In genomic region chr3:144015133-144015532, GRCh38 we compare ENCODE assay signal across 1 cellular context.
TF ChIP-seq lines count a peak whose summit lies in the region.

No MANE protein-coding gene starts in this region.

TF ChIP-seq in K562, 482 proteins besides CTCF, POLR2A, EP300 and RAD21 (continued from another document and continues in another):
- TF ChIP-seq AFF1 (IDR thresholded peaks at IDR 0.05; ENCODE audit: low read depth in 1 of 2, partially characterized antibody in 2 of 2), result no peak
- TF ChIP-seq, protein P1, sequence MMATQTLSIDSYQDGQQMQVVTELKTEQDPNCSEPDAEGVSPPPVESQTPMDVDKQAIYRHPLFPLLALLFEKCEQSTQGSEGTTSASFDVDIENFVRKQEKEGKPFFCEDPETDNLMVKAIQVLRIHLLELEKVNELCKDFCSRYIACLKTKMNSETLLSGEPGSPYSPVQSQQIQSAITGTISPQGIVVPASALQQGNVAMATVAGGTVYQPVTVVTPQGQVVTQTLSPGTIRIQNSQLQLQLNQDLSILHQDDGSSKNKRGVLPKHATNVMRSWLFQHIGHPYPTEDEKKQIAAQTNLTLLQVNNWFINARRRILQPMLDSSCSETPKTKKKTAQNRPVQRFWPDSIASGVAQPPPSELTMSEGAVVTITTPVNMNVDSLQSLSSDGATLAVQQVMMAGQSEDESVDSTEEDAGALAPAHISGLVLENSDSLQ (IDR thresholded peaks at IDR 0.05), result 0 out of 2 replicates have a peak, but pooled peaks have one; percentile 14
- peak; percentile 29; the same call in 1 of the 2 replicates for TF ChIP-seq CXXC5 (CRISPR knock-in tag; IDR thresholded peaks at IDR 0.05)
- peak; percentile 79 to 82 for TF ChIP-seq KDM1A (IDR thresholded peaks at IDR 0.05)
- no peak for TF ChIP-seq HMBOX1 (IDR thresholded peaks at IDR 0.05)
- TF ChIP-seq FOXM1 (IDR thresholded peaks at IDR 0.05; ENCODE audit: low read depth), result peak; percentile 81; the same call in 1 of the 2 replicates
- no peak for TF ChIP-seq FOXM1 (CRISPR knock-in tag; IDR thresholded peaks at IDR 0.05; ENCODE audit: low read depth)
- TF ChIP-seq, protein P2, sequence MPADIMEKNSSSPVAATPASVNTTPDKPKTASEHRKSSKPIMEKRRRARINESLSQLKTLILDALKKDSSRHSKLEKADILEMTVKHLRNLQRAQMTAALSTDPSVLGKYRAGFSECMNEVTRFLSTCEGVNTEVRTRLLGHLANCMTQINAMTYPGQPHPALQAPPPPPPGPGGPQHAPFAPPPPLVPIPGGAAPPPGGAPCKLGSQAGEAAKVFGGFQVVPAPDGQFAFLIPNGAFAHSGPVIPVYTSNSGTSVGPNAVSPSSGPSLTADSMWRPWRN (IDR thresholded peaks at IDR 0.05; ENCODE audit: low read depth), result 0 out of 2 replicates have a peak, but pooled peaks have one; percentile 47
- TF ChIP-seq ARID3A (IDR thresholded peaks at IDR 0.05; ENCODE audit: borderline replicate concordance, low read depth, low read length), result 0 out of 2 replicates have a peak, but pooled peaks have one; percentile 24
- TF ChIP-seq STAT5A (IDR thresholded peaks at IDR 0.05; ENCODE audit: borderline replicate concordance, low read length), result peak; percentile 89
- TF ChIP-seq FOSL1 (tag; conservative IDR thresholded peaks at IDR 0.05), result 0 out of 2 replicates have a peak, but pooled peaks have one; percentile 18
- TF ChIP-seq ARID1B (IDR thresholded peaks at IDR 0.05), result peak; percentile 96
- no peak for TF ChIP-seq RBM39 (optimal IDR thresholded peaks at IDR 0.05; ENCODE audit: low read depth, low read length)
- TF ChIP-seq CBX3 (IDR thresholded peaks at IDR 0.05; ENCODE audit: borderline replicate concordance in 1 of 2, low read length in 2 of 2), result peak in 1 of 2 experiments; percentile 21; a peak in 1 of 3 replicates
- TF ChIP-seq ESRRA (IDR thresholded peaks at IDR 0.05; ENCODE audit: borderline replicate concordance, low read depth), result peak; percentile 63; the same call in 1 of the 2 replicates
- TF ChIP-seq GATAD2B (IDR thresholded peaks at IDR 0.05; ENCODE audit: borderline replicate concordance), result 0 out of 2 replicates have a peak, but pooled peaks have one; percentile 11
- no peak for TF ChIP-seq ZFP36 (IDR thresholded peaks at IDR 0.05; ENCODE audit: low read depth, low read length, partially characterized antibody)
- TF ChIP-seq, protein P3, sequence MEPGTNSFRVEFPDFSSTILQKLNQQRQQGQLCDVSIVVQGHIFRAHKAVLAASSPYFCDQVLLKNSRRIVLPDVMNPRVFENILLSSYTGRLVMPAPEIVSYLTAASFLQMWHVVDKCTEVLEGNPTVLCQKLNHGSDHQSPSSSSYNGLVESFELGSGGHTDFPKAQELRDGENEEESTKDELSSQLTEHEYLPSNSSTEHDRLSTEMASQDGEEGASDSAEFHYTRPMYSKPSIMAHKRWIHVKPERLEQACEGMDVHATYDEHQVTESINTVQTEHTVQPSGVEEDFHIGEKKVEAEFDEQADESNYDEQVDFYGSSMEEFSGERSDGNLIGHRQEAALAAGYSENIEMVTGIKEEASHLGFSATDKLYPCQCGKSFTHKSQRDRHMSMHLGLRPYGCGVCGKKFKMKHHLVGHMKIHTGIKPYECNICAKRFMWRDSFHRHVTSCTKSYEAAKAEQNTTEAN (CRISPR knock-in tag; IDR thresholded peaks at IDR 0.05), result no peak
- TF ChIP-seq RUNX1 (IDR thresholded peaks at IDR 0.05; ENCODE audit: low read depth), result 0 out of 2 replicates have a peak, but pooled peaks have one; percentile 43
- TF ChIP-seq ZNF121 (CRISPR knock-in tag; conservative IDR thresholded peaks at IDR 0.05), result no peak
- TF ChIP-seq ARNT (IDR thresholded peaks at IDR 0.05), result 0 out of 4 replicates have a peak, but pooled peaks of 1 of the 2 experiments have one; percentile 33
- TF ChIP-seq CREM (IDR thresholded peaks at IDR 0.05; ENCODE audit: low read depth), result peak; percentile 30; the same call in 1 of the 2 replicates
- 0 out of 2 replicates have a peak, but pooled peaks have one; percentile 46 for TF ChIP-seq LEF1 (IDR thresholded peaks at IDR 0.05)
- peak; percentile 76 for TF ChIP-seq PHB2 (IDR thresholded peaks at IDR 0.05; ENCODE audit: low read depth)
- no peak for TF ChIP-seq ZNF217 (CRISPR knock-in tag; IDR thresholded peaks at IDR 0.05)
- peak; percentile 95 for TF ChIP-seq PML (IDR thresholded peaks at IDR 0.05; ENCODE audit: low read length)
- TF ChIP-seq, protein P4, sequence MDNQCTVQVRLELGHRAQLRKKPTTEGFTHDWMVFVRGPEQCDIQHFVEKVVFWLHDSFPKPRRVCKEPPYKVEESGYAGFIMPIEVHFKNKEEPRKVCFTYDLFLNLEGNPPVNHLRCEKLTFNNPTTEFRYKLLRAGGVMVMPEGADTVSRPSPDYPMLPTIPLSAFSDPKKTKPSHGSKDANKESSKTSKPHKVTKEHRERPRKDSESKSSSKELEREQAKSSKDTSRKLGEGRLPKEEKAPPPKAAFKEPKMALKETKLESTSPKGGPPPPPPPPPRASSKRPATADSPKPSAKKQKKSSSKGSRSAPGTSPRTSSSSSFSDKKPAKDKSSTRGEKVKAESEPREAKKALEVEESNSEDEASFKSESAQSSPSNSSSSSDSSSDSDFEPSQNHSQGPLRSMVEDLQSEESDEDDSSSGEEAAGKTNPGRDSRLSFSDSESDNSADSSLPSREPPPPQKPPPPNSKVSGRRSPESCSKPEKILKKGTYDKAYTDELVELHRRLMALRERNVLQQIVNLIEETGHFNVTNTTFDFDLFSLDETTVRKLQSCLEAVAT (IDR thresholded peaks at IDR 0.05), result peak in 1 of 2 experiments; percentile 96; a peak in 2 of 4 replicates
- TF ChIP-seq NCOA2 (IDR thresholded peaks at IDR 0.05; ENCODE audit: partially characterized antibody in 2 of 2), result peak in 1 of 2 experiments; percentile 49
- TF ChIP-seq TFE3 (CRISPR knock-in tag; IDR thresholded peaks at IDR 0.05), result no peak
- TF ChIP-seq ELK3 (CRISPR knock-in tag; IDR thresholded peaks at IDR 0.05), result no peak
- TF ChIP-seq GTF2F1 (IDR thresholded peaks at IDR 0.05; ENCODE audit: low read depth, low read length), result no peak
- TF ChIP-seq RCOR1 (IDR thresholded peaks at IDR 0.05; ENCODE audit: borderline replicate concordance in 1 of 2, low read depth in 2 of 2, low read length in 2 of 2), result peak in 1 of 2 experiments; percentile 72; a peak in 3 of 4 replicates
- TF ChIP-seq CBX2 (IDR thresholded peaks at IDR 0.05; ENCODE audit: insufficient read depth, low read length, poor library complexity, severe bottlenecking), result no peak
- TF ChIP-seq ZNF239 (CRISPR knock-in tag; IDR thresholded peaks at IDR 0.05), result no peak
- TF ChIP-seq MAZ (CRISPR knock-in tag; conservative IDR thresholded peaks at IDR 0.05 in 1 of 2, IDR thresholded peaks at IDR 0.05 in 1 of 2), result peak in 1 of 2 experiments; percentile 37; a peak in 1 of 4 replicates
- peak; percentile 87 for TF ChIP-seq NCOR1 (IDR thresholded peaks at IDR 0.05)
- TF ChIP-seq U2AF1 (optimal IDR thresholded peaks at IDR 0.05; ENCODE audit: low read depth, low read length), result no peak
- TF ChIP-seq TCFL5 (CRISPR knock-in tag; conservative IDR thresholded peaks at IDR 0.05), result no peak
- 0 out of 2 replicates have a peak, but pooled peaks have one; percentile 36 for TF ChIP-seq MEF2A (IDR thresholded peaks at IDR 0.05; ENCODE audit: control insufficient read depth, low read depth, low read length)
- peak; percentile 63 for TF ChIP-seq NFIC (IDR thresholded peaks at IDR 0.05)
- peak; percentile 85 for TF ChIP-seq KLF16 (IDR thresholded peaks at IDR 0.05)
- peak; percentile 67 to 74 for TF ChIP-seq TRIM24 (IDR thresholded peaks at IDR 0.05)
- TF ChIP-seq TBL1XR1 (IDR thresholded peaks at IDR 0.05; ENCODE audit: low read length in 2 of 2), result peak in 1 of 2 experiments; percentile 57; a peak in 1 of 4 replicates
- TF ChIP-seq ZNF592 (IDR thresholded peaks at IDR 0.05), result no peak
- TF ChIP-seq MCM5 (IDR thresholded peaks at IDR 0.05; ENCODE audit: low read depth), result no peak
